ENCODE assay signal across 4 cellular contexts in genomic region chr13:94526956-94527355, GRCh38. TPM values are rescaled to one million over a fixed set of nuclear protein-coding genes. Genes with fewer than 3 reads are reported as not detected.
"Had no signal": no experiment of that assay in that cellular context is flagged by ENCODE, and none has a peak within 500 bp of the region (broad histone marks: within the 10 kb centered on the region; RNA-seq: fewer than 3 reads in every experiment).

No MANE protein-coding gene starts in this region.

RNA-seq across cellular contexts. Expression of gene DCT, which starts 47.5 kb away (rescaled TPM):
- total RNA-seq: mammary epithelial cell, pulmonary artery endothelial cell, vagina had no signal
- polyA plus RNA-seq: liver, mammary epithelial cell had no signal
